19 cellular contexts compared by ENCODE assay signal in the genomic region with DNA sequence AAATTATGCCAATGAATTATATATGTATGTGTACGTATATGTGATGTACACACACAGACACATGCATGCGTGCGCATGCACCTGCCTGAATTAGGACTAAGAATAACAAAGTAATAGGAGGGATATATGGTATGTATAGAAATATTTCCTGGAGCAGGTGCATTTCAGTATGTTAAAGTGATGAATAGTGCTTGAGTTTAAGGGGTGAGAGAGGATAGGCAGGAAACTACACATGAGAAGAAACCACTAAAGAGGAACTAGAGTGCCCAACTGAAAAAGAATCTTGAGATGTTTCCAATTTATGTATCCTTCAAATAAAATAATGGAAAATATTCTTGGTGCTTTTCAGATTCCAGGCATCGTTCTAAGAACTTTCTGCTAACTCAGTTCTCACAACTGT. TPM values are rescaled to one million over a fixed set of nuclear protein-coding genes. Genes with fewer than 3 reads are reported as not detected.
"Had no signal": no experiment of that assay in that cellular context is flagged by ENCODE, and none has a peak within 500 bp of the region (broad histone marks: within the 10 kb centered on the region; RNA-seq: fewer than 3 reads in every experiment).

No MANE protein-coding gene starts in this region.

- H3K4me1 Mint-ChIP-seq: nephron progenitor cell; stimulated activated effector memory CD8-positive, alpha-beta T cell treated with anti-CD3 and anti-CD28 coated beads, Interleukin-12 subunit alpha, Interleukin-12 subunit beta, amount 100 ng/mL, for 72 hours had no signal

- H3K4me3 ChIP-seq: heart right ventricle, psoas muscle, right lobe of liver, suprapubic skin, thyroid gland had no signal

- ATAC-seq: esophagus mucosa; heart right ventricle; left lobe of liver; naive thymus-derived CD4-positive, alpha-beta T cell; psoas muscle; right lobe of liver; stimulated activated effector memory CD8-positive, alpha-beta T cell treated with anti-CD3 and anti-CD28 coated beads, Interleukin-12 subunit alpha, Interleukin-12 subunit beta, amount 100 ng/mL, for 72 hours; stimulated activated naive CD8-positive, alpha-beta T cell treated with anti-CD3 and anti-CD28 coated beads, Interleukin-15, Interleukin-2, amounts not matched to agents 100 U/mL and 50 U/mL, for 24 hours had no signal

- DNase-seq: effector memory CD4-positive, alpha-beta T cell; heart right ventricle; islet precursor cell; mammary epithelial cell; naive thymus-derived CD4-positive, alpha-beta T cell; nephron progenitor cell; psoas muscle; retina; right lobe of liver; stimulated activated CD4-positive, alpha-beta T cell treated with anti-CD3 and anti-CD28 coated beads, Interleukin-4, amount 100 ng/mL, for 1 hour; stimulated activated CD8-positive, alpha-beta memory T cell treated with anti-CD3 and anti-CD28 coated beads, Interleukin-4, amount 100 ng/mL, for 48 hours; stimulated activated naive CD8-positive, alpha-beta T cell treated with anti-CD3 and anti-CD28 coated beads, Interleukin-15, Interleukin-2, amounts not matched to agents 100 U/mL and 50 U/mL, for 24 hours; thyroid gland had no signal

- H3K9me3 Mint-ChIP-seq: nephron progenitor cell, type B pancreatic cell had no signal

- H3K4me3 Mint-ChIP-seq: naive thymus-derived CD4-positive, alpha-beta T cell; nephron progenitor cell; stimulated activated effector memory CD8-positive, alpha-beta T cell treated with anti-CD3 and anti-CD28 coated beads, Interleukin-12 subunit alpha, Interleukin-12 subunit beta, amount 100 ng/mL, for 72 hours; type B pancreatic cell had no signal

- H3K36me3 Mint-ChIP-seq: naive thymus-derived CD4-positive, alpha-beta T cell; stimulated activated effector memory CD8-positive, alpha-beta T cell treated with anti-CD3 and anti-CD28 coated beads, Interleukin-12 subunit alpha, Interleukin-12 subunit beta, amount 100 ng/mL, for 72 hours; type B pancreatic cell had no signal

- H3K27ac Mint-ChIP-seq: naive thymus-derived CD4-positive, alpha-beta T cell; nephron progenitor cell; stimulated activated effector memory CD8-positive, alpha-beta T cell treated with anti-CD3 and anti-CD28 coated beads, Interleukin-12 subunit alpha, Interleukin-12 subunit beta, amount 100 ng/mL, for 72 hours; type B pancreatic cell had no signal

RNA-seq across cellular contexts. Expression of gene UNC5C, which starts 52.6 kb away (rescaled TPM):
- total RNA-seq: mononuclear cell; naive thymus-derived CD4-positive, alpha-beta T cell had no signal
